Comparison of ENCODE assay signal across 8 cellular contexts in the genomic region with DNA sequence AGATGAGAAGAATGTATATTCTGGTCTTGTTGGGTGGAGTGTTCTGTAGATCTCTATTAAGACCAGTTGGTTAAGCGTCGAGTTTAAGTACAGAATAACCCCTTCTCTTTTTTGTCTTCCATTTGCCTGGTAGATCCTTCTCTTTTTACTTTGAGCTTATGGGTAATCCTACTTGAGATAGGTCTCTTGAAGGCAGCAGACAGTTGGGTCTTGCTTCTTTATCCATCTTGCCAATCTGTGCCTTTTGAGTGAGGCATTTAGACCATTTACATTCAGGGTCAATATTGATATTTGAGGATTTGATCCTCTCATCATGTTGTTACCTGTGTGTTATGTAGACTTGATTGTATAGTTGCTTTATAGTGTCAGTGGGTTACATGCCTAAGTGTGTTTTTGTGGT.
"Had no signal": no experiment of that assay in that cellular context is flagged by ENCODE, and none has a peak within 500 bp of the region (broad histone marks: within the 10 kb centered on the region; RNA-seq: fewer than 3 reads in every experiment).

No MANE protein-coding gene starts in this region.

- DNase-seq: GOT3, H7, IMR-90, KG1 had no signal

- H3K9me3 ChIP-seq: HAP-1 had no signal

- H3K36me3 ChIP-seq: HAP-1 had no signal

- FAIRE-seq: HTR-8/SVneo, K562 had no signal

- H3K4me3 ChIP-seq: HAP-1, K562 had no signal

- ATAC-seq: HCT116, K562 had no signal

- H3K4me1 ChIP-seq: HAP-1 had no signal
